Comparison of ENCODE assay signal across 21 cellular contexts in genomic region chr15:88126695-88127476, GRCh38.
DNase-seq lines count a peak whose midpoint lies in the region; ATAC-seq and TF ChIP-seq lines count a peak whose summit lies in the region.
"Had no signal": no experiment of that assay in that cellular context is flagged by ENCODE, and none has a peak within 500 bp of the region (broad histone marks: within the 10 kb centered on the region; RNA-seq: fewer than 3 reads in every experiment).

No MANE protein-coding gene starts in this region.

- ATAC-seq in Right ventricle myocardium inferior, result peak; percentile 23
- no peak for ATAC-seq in heart left ventricle
- ATAC-seq in activated CD8-positive, alpha-beta T cell treated with anti-CD3 and anti-CD28 coated beads, Interleukin-2, amount 10 ng/mL, durations not matched to agents 7 days and 5 days, result no peak
- ATAC-seq: K562, T-cell had no signal

- no peaks in the 10 kb centered on the region for H3K4me1 Mint-ChIP-seq in activated CD8-positive, alpha-beta T cell treated with anti-CD3 and anti-CD28 coated beads, Interleukin-2, amount 10 ng/mL, durations not matched to agents 7 days and 5 days (ENCODE audit: low read depth)
- H3K4me1 Mint-ChIP-seq: activated naive CD8-positive, alpha-beta T cell treated with anti-CD3 and anti-CD28 coated beads, Interleukin-2, amount 10 ng/mL, durations not matched to agents 7 days and 5 days; T-cell had no signal

- H3K79me2 ChIP-seq in MM.1S (ENCODE audit: low read length), result no peaks in the 10 kb centered on the region

- no peak for DNase-seq in Right ventricle myocardium inferior (ENCODE audit: missing footprints)
- no peak for DNase-seq in heart left ventricle
- peak; percentile 82 to 89 for DNase-seq in SJCRH30
- peak; percentile 86 for DNase-seq in myocyte (ENCODE audit: low read depth)
- no peak for DNase-seq in MM.1S
- DNase-seq in activated CD8-positive, alpha-beta T cell treated with anti-CD3 and anti-CD28 coated beads, Interleukin-2, amount 10 ng/mL, durations not matched to agents 7 days and 5 days, result no peak
- DNase-seq in Peyer's patch, result no peak
- DNase-seq: activated CD4-positive, alpha-beta T cell treated with anti-CD3 and anti-CD28 coated beads for 48 hours; activated naive CD8-positive, alpha-beta T cell treated with anti-CD3 and anti-CD28 coated beads, Interleukin-2, amount 10 ng/mL, durations not matched to agents 7 days and 5 days; NCI-H146; NCI-H2171; psoas muscle; small intestine; stimulated activated CD4-positive, alpha-beta T cell treated with anti-CD3 and anti-CD28 coated beads, Interleukin-2, amount 100 ng/mL, for 24 hours; T-cell; testis had no signal

- H3K27me3 ChIP-seq in heart left ventricle (no peaks in the 10 kb centered on the region), SJCRH30 (no peaks in the 10 kb centered on the region), MM.1S (replicated peaks; ENCODE audit: insufficient read depth, low read length) (no peaks in the 10 kb centered on the region), Peyer's patch (no peaks in the 10 kb centered on the region)
- H3K27me3 ChIP-seq: SJSA1, testis had no signal

- H3K36me3 ChIP-seq in heart left ventricle, result no peaks in the 10 kb centered on the region
- no peaks in the 10 kb centered on the region for H3K36me3 ChIP-seq in SJCRH30
- no peaks in the 10 kb centered on the region for H3K36me3 ChIP-seq in MM.1S (replicated peaks; ENCODE audit: insufficient read depth, low read length)
- H3K36me3 ChIP-seq in Peyer's patch, result no peaks in the 10 kb centered on the region
- H3K36me3 ChIP-seq: SJSA1 had no signal

- no peak overlapping the region for H3K27ac Mint-ChIP-seq in activated CD8-positive, alpha-beta T cell treated with anti-CD3 and anti-CD28 coated beads, Interleukin-2, amount 10 ng/mL, durations not matched to agents 7 days and 5 days
- H3K27ac Mint-ChIP-seq: activated naive CD8-positive, alpha-beta T cell treated with anti-CD3 and anti-CD28 coated beads, Interleukin-2, amount 10 ng/mL, durations not matched to agents 7 days and 5 days; activated T-helper 2 cell treated with anti-CD3 and anti-CD28 coated beads, Interferon-gamma antibody, Interleukin-2, Interleukin-4, amounts not matched to agents 10 μg/mL and 5 μg/mL and 100 μg/mL, durations not matched to agents 14 hours and 24 hours and 36 hours; T-cell had no signal

- WGBS in heart left ventricle, 4 donors, result 53 to 63% (median 59%) methylated on average over 6 of the region's 6 CpGs

- no peak overlapping the region for H3K4me3 ChIP-seq in heart left ventricle
- H3K4me3 ChIP-seq in SJCRH30, result peak overlapping the region; percentile 9; the same call in 1 of the 2 replicates
- no peak overlapping the region for H3K4me3 ChIP-seq in MM.1S (ENCODE audit: low read length)
- no peak overlapping the region for H3K4me3 ChIP-seq in Peyer's patch
- H3K4me3 ChIP-seq: K562, lung, psoas muscle, SJSA1, testis had no signal

- H3K4me2 ChIP-seq in MM.1S (ENCODE audit: low read depth, low read length), result no peak overlapping the region

- H3K27ac ChIP-seq in heart left ventricle (no peak overlapping the region), SJCRH30 (peak overlapping the region; percentile 72), temporal lobe (ENCODE audit: low read depth, low read length) (peak overlapping the region; percentile 40), MM.1S (ENCODE audit: low read length) (no peak overlapping the region), Peyer's patch (no peak overlapping the region)
- H3K27ac ChIP-seq: psoas muscle, SJSA1, testis had no signal

- CTCF ChIA-PET in activated CD8-positive, alpha-beta T cell treated with anti-CD3 and anti-CD28 coated beads, Interleukin-2, amount 10 ng/mL, durations not matched to agents 7 days and 5 days (lab: Charles Lee), result no interaction called here

- H3K9me3 ChIP-seq in heart left ventricle, result no peaks in the 10 kb centered on the region
- H3K9me3 ChIP-seq in SJCRH30 (replicated peaks), result no peaks in the 10 kb centered on the region
- H3K9me3 ChIP-seq in MM.1S (replicated peaks; ENCODE audit: insufficient read depth, low read length), result no peaks in the 10 kb centered on the region
- H3K9me3 ChIP-seq in Peyer's patch, result no peaks in the 10 kb centered on the region
- H3K9me3 ChIP-seq: psoas muscle, SJSA1, testis had no signal

- H3K4me3 Mint-ChIP-seq in activated CD8-positive, alpha-beta T cell treated with anti-CD3 and anti-CD28 coated beads, Interleukin-2, amount 10 ng/mL, durations not matched to agents 7 days and 5 days, result no peak overlapping the region
- H3K4me3 Mint-ChIP-seq: activated naive CD8-positive, alpha-beta T cell treated with anti-CD3 and anti-CD28 coated beads, Interleukin-2, amount 10 ng/mL, durations not matched to agents 7 days and 5 days; T-cell had no signal

- H3K9ac ChIP-seq in MM.1S (ENCODE audit: low read length), result no peak overlapping the region

- no peaks in the 10 kb centered on the region for H3F3A ChIP-seq in MM.1S (ENCODE audit: insufficient read depth, low read length)

- H4K20me1 ChIP-seq in MM.1S (ENCODE audit: insufficient read depth, low read length), result no peaks in the 10 kb centered on the region

- TF ChIP-seq CTCF in heart left ventricle (IDR thresholded peaks at IDR 0.05) (no peak), MM.1S (IDR thresholded peaks at IDR 0.05; ENCODE audit: low read length) (no peak), Peyer's patch (IDR thresholded peaks at IDR 0.05) (no peak)

- H3K9me3 Mint-ChIP-seq in activated CD8-positive, alpha-beta T cell treated with anti-CD3 and anti-CD28 coated beads, Interleukin-2, amount 10 ng/mL, durations not matched to agents 7 days and 5 days (ENCODE audit: insufficient read depth), result no peaks in the 10 kb centered on the region
- H3K9me3 Mint-ChIP-seq: activated T-helper 2 cell treated with anti-CD3 and anti-CD28 coated beads, Interferon-gamma antibody, Interleukin-2, Interleukin-4, amounts not matched to agents 10 μg/mL and 5 μg/mL and 100 μg/mL, durations not matched to agents 14 hours and 24 hours and 36 hours had no signal

- intact Hi-C loops in Right ventricle myocardium inferior (cut with DNase I) (no loop called here), heart left ventricle (cut with DNase I) (no loop called here)

- POLR2A ChIA-PET in activated CD8-positive, alpha-beta T cell treated with anti-CD3 and anti-CD28 coated beads, Interleukin-2, amount 10 ng/mL, durations not matched to agents 7 days and 5 days (lab: Charles Lee), result no interaction called here

- H2AFZ ChIP-seq in MM.1S (ENCODE audit: low read length), result no peak overlapping the region

- H3K36me3 Mint-ChIP-seq in activated CD8-positive, alpha-beta T cell treated with anti-CD3 and anti-CD28 coated beads, Interleukin-2, amount 10 ng/mL, durations not matched to agents 7 days and 5 days (ENCODE audit: low read depth), result no peaks in the 10 kb centered on the region
- H3K36me3 Mint-ChIP-seq: activated naive CD8-positive, alpha-beta T cell treated with anti-CD3 and anti-CD28 coated beads, Interleukin-2, amount 10 ng/mL, durations not matched to agents 7 days and 5 days; T-cell had no signal

- TF ChIP-seq POLR2A in heart left ventricle (IDR thresholded peaks at IDR 0.05) (no peak), Peyer's patch (IDR thresholded peaks at IDR 0.05) (no peak)

- no peaks in the 10 kb centered on the region for H3K27me3 Mint-ChIP-seq in activated CD8-positive, alpha-beta T cell treated with anti-CD3 and anti-CD28 coated beads, Interleukin-2, amount 10 ng/mL, durations not matched to agents 7 days and 5 days (ENCODE audit: low read depth)

- no peaks in the 10 kb centered on the region for H3K9me2 ChIP-seq in MM.1S (replicated peaks; ENCODE audit: insufficient read depth, low read length)

- H3K4me1 ChIP-seq in heart left ventricle, result no peaks in the 10 kb centered on the region
- peaks cover 32% of the 10 kb centered on the region for H3K4me1 ChIP-seq in SJCRH30
- no peaks in the 10 kb centered on the region for H3K4me1 ChIP-seq in MM.1S (ENCODE audit: low read length)
- no peaks in the 10 kb centered on the region for H3K4me1 ChIP-seq in Peyer's patch
- H3K4me1 ChIP-seq: psoas muscle, SJSA1, testis had no signal

Comparison
In these comparisons a context has a peak if more than half of its experiments do, and no peak if none do; other contexts are left out.
1. DNase-seq: peak in SJCRH30 (2 of 2) and myocyte (single experiment); none in Right ventricle myocardium inferior (single experiment), heart left ventricle (0 of 5), MM.1S (single experiment), activated CD8-positive, alpha-beta T cell treated with anti-CD3 and anti-CD28 coated beads, Interleukin-2, amount 10 ng/mL, durations not matched to agents 7 days and 5 days (single experiment) and Peyer's patch (0 of 3).
2. H3K27ac ChIP-seq: peak in SJCRH30 (single experiment) and temporal lobe (single experiment); none in heart left ventricle (0 of 12), MM.1S (single experiment) and Peyer's patch (0 of 4).